8 cellular contexts compared by ENCODE assay signal in the genomic region with DNA sequence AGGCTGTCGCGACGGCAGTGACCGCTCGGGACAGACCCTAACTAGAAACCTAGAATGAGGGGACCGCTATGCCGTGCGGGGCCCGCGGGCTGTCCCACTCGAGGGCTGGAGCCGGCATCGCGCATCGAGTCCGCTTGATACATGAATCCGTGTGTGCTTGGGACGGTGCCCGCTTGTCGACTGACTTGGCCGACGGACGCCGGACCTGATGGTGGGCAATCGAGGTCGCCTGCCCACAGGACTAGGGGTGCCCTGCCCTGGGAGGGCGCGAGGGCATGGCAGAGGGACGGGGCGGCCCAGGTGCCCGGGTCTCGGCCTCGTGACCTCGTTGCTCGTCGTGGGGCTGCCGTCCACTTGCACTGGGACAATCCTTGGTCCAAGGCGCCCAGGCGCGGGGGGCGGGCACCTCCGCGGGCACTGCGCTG. TPM values are rescaled to one million over a fixed set of nuclear protein-coding genes. Genes with fewer than 3 reads are reported as not detected.
DNase-seq lines count a peak whose midpoint lies in the region; ATAC-seq and TF ChIP-seq lines count a peak whose summit lies in the region.

No MANE protein-coding gene starts in this region.

- no peak for TF ChIP-seq EP300 in sigmoid colon (IDR thresholded peaks at IDR 0.05)

- H3K4me1 ChIP-seq in HUES48 (ENCODE audit: control insufficient read depth, insufficient read depth, low read length) (peaks cover 15% of the 10 kb centered on the region; the same call in 1 of the 2 replicates), sigmoid colon (peaks cover 3 to 47% (median 33%) of the 10 kb centered on the region in 4 donors)

- peak; percentile 29 to 46 for TF ChIP-seq POLR2A in sigmoid colon (IDR thresholded peaks at IDR 0.05)

- peak overlapping the region; percentile 100 for H3K27ac Mint-ChIP-seq in glutamatergic neuron (ENCODE audit: unreplicated experiment)

- peaks cover 33% of the 10 kb centered on the region for H3K9me3 Mint-ChIP-seq in glutamatergic neuron (ENCODE audit: unreplicated experiment)

- no peaks in the 10 kb centered on the region for H3K27me3 ChIP-seq in HUES48 (ENCODE audit: control insufficient read depth, insufficient read depth, low read length)
- H3K27me3 ChIP-seq in sigmoid colon = no peaks in the 10 kb centered on the region

- peak overlapping the region; percentile 98 for H3K9ac ChIP-seq in HUES48 (ENCODE audit: low read depth, low read length)

- H3K9me3 ChIP-seq in HUES48 (ENCODE audit: control insufficient read depth, insufficient read depth, low read length) (no peaks in the 10 kb centered on the region), sigmoid colon (no peaks in the 10 kb centered on the region)

- intact Hi-C loops in sigmoid colon (cut with DNase I) = loop anchor here (1.0 kb wide), 1 partner anchor 45 kb away; no protein-coding TSS in a partner anchor

- 7 to 27% methylated on average over 44 of the region's 44 CpGs for WGBS in sigmoid colon, 2 donors

- DNase-seq in activated gamma-delta T cell treated with Interleukin-2 at 50 U/mL for 16 hours = peak; percentile 49
- DNase-seq in glutamatergic neuron = peak; percentile 66
- no peak for DNase-seq in sigmoid colon
- no peak for DNase-seq in inferior parietal cortex (ENCODE audit: extremely low spot score)
- DNase-seq in GOT3 (lab: John Stamatoyannopoulos, UW) = no peak
- no peak for DNase-seq in NCI-H1436 treated with DMSO at 0.1 percent for 48 hours (lab: John Stamatoyannopoulos, UW)

- peak; percentile 0 for ATAC-seq in GM18499 (IDR thresholded peaks at IDR 0.05; ENCODE audit: insufficient read depth, unreplicated experiment)

- TF ChIP-seq CTCF in glutamatergic neuron (IDR thresholded peaks at IDR 0.05; ENCODE audit: partially characterized antibody, unreplicated experiment) (no peak), sigmoid colon (IDR thresholded peaks at IDR 0.05) (no peak)

- peaks cover 4% of the 10 kb centered on the region for H3K36me3 Mint-ChIP-seq in glutamatergic neuron (ENCODE audit: unreplicated experiment)

- peak overlapping the region; percentile 86 for H3K4me3 ChIP-seq in HUES48 (ENCODE audit: low read depth, low read length)
- H3K4me3 ChIP-seq in sigmoid colon = peak overlapping the region; percentile 71 to 91 (median 86)

- H3K27ac ChIP-seq in HUES48 (ENCODE audit: low read depth, low read length) (peak overlapping the region; percentile 99), sigmoid colon (peak overlapping the region; percentile 96 to 100 (median 99))

- H3K36me3 ChIP-seq in HUES48 (ENCODE audit: control insufficient read depth, insufficient read depth, low read length) = peaks cover 32% of the 10 kb centered on the region
- peaks cover 0 to 15% (median 12%) of the 10 kb centered on the region in 4 donors for H3K36me3 ChIP-seq in sigmoid colon

- peaks cover 10% of the 10 kb centered on the region for H3K4me1 Mint-ChIP-seq in glutamatergic neuron (ENCODE audit: low read depth, unreplicated experiment)

- peak overlapping the region; percentile 94 for H3K4me3 Mint-ChIP-seq in glutamatergic neuron (ENCODE audit: unreplicated experiment)

- H3K27me3 Mint-ChIP-seq in glutamatergic neuron (ENCODE audit: unreplicated experiment) = peaks cover 31% of the 10 kb centered on the region

RNA-seq across cellular contexts. Expression of gene PTMA, which starts 0.7 kb away (rescaled TPM):
- total RNA-seq in glutamatergic neuron (ENCODE audit: unreplicated experiment) = 948 TPM
- total RNA-seq in sigmoid colon = 1,000 to 10,000 TPM in 2 of 4 donors, 100 to 1,000 TPM in 2; 807 to 1,142 (median 1,007) TPM
- 1,000 to 10,000 TPM; 1,787 to 2,683 (median 1,800) TPM for polyA plus RNA-seq in sigmoid colon

Comparison
In these comparisons a context has a peak if more than half of its experiments do, and no peak if none do; other contexts are left out.
1. DNase-seq: peak in activated gamma-delta T cell treated with Interleukin-2 at 50 U/mL for 16 hours (single experiment) and glutamatergic neuron (single experiment); none in sigmoid colon (single experiment), inferior parietal cortex (single experiment), GOT3 (single experiment) and NCI-H1436 treated with DMSO at 0.1 percent for 48 hours (single experiment).